In the genomic region with DNA sequence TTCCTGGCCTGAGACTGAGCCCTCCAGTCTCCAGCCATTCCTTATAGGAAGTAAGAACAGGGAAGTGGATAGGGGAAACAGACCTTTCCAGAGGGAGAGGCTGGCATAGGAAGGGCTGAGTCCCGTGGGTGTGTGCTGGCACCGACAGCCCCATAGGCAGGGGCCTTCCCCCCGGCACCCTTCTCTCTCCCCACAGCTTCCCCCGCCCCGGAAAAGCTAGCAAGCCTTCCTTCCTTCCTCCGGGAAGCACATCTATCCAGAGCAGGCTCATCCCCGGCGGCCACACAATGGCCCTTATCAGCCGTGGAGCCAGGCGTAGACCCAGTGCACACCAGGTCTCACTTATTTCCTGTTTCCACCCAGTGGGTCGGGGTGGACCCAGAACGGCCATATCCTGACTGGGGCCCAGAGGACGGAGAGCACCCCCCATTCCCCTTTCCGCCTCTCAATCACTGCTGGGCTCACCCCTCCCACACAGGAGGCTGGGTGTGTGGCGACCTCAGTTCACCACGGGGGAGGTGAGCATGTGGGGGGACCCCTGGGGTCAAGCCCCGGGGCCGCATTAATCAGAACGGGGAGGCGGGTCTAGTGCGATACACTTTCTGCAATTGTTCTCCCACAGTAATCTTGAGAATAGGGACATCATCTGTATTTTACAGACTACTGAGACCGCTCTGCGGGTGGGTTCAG, we compare ENCODE assay signal across 10 cellular contexts. TPM values are rescaled to one million over a fixed set of nuclear protein-coding genes. Genes with fewer than 3 reads are reported as not detected.
DNase-seq lines count a peak whose midpoint lies in the region; TF ChIP-seq lines count a peak whose summit lies in the region.
"Had no signal": no experiment of that assay in that cellular context is flagged by ENCODE, and none has a peak within 500 bp of the region (broad histone marks: within the 10 kb centered on the region; RNA-seq: fewer than 3 reads in every experiment).

No MANE protein-coding gene starts in this region.

- peaks cover 7% of the 10 kb centered on the region for H3K4me1 Mint-ChIP-seq in progenitor cell of endocrine pancreas (ENCODE audit: low read depth)

- H3K36me3 ChIP-seq in right atrium auricular region: peaks cover 8% of the 10 kb centered on the region
- no peaks in the 10 kb centered on the region for H3K36me3 ChIP-seq in OCI-LY7 (ENCODE audit: insufficient read depth, low read length)

- H3K9me3 ChIP-seq in right atrium auricular region (no peaks in the 10 kb centered on the region), OCI-LY7 (ENCODE audit: low read length) (no peaks in the 10 kb centered on the region)

- peaks cover 10% of the 10 kb centered on the region for H3K27me3 Mint-ChIP-seq in progenitor cell of endocrine pancreas

- H3K9me2 ChIP-seq in OCI-LY7 (ENCODE audit: insufficient read depth, low read length): no peaks in the 10 kb centered on the region

- POLR2A ChIA-PET in OCI-LY7 (lab: Charles Lee): no interaction called here

- in situ Hi-C loops in ACHN (cut with HindIII; ENCODE audit: low pct_ligation_motif_present, low pct_unique_long_range_greater_than_20kb, low sequenced_read_pairs): no loop called here

- no peaks in the 10 kb centered on the region; the same call in 1 of the 2 replicates for H3K79me2 ChIP-seq in OCI-LY7 (ENCODE audit: insufficient read depth, low read depth, low read length)

- H3K4me1 ChIP-seq in right atrium auricular region (peaks cover 0 to 92% of the 10 kb centered on the region in 2 donors), OCI-LY7 (ENCODE audit: insufficient read depth, low read length, poor library complexity, severe bottlenecking) (peaks cover 24% of the 10 kb centered on the region)

- CTCF ChIA-PET in OCI-LY7 (lab: Charles Lee; ENCODE audit: unreplicated experiment): no interaction called here

- intact Hi-C loops in OCI-LY7 (cut with micrococcal nuclease; ENCODE audit: unreplicated experiment): no loop called here

- H3K27ac ChIP-seq in right atrium auricular region (peak overlapping the region; percentile 98 to 99), OCI-LY7 (ENCODE audit: low read depth, low read length, poor library complexity, severe bottlenecking) (no peak overlapping the region)

- H4K20me1 ChIP-seq in OCI-LY7 (ENCODE audit: insufficient read depth, low read length): no peaks in the 10 kb centered on the region

- H3K4me3 ChIP-seq in right atrium auricular region (peak overlapping the region in 1 of 2 donors; percentile 77), OCI-LY7 (ENCODE audit: low read depth, low read length, poor library complexity, severe bottlenecking) (no peak overlapping the region)

- no peak overlapping the region for H3K27ac Mint-ChIP-seq in progenitor cell of endocrine pancreas

- H3K27me3 ChIP-seq in right atrium auricular region: no peaks in the 10 kb centered on the region

- peak overlapping the region; percentile 48 for H3K4me3 Mint-ChIP-seq in progenitor cell of endocrine pancreas (ENCODE audit: low read depth)

- H2AFZ ChIP-seq in OCI-LY7 (ENCODE audit: low read length): no peak overlapping the region

- DNase-seq in CD1c-positive myeloid dendritic cell (ENCODE audit: extremely low spot score) (peak; percentile 83), UCSD-AML1 (lab: John Stamatoyannopoulos, UW; ENCODE audit: unreplicated experiment) (peak; percentile 61), right atrium auricular region (ENCODE audit: low spot score) (peak; percentile 75), progenitor cell of endocrine pancreas (ENCODE audit: low spot score, unreplicated experiment) (no peak), OCI-LY7 (ENCODE audit: low spot score) (no peak), ACHN (no peak), DMS79 (lab: John Stamatoyannopoulos, UW) (no peak), iPS-NIHi11 (ENCODE audit: low spot score) (no peak)
- DNase-seq: foreskin fibroblast, NCI-H1105 treated with DMSO at 0.1 percent for 48 hours had no signal

- H3K36me3 Mint-ChIP-seq in progenitor cell of endocrine pancreas (ENCODE audit: insufficient read depth): no peaks in the 10 kb centered on the region

- no peak overlapping the region for H3K4me2 ChIP-seq in OCI-LY7 (ENCODE audit: low read length)

- no peaks in the 10 kb centered on the region for H3K9me3 Mint-ChIP-seq in progenitor cell of endocrine pancreas (ENCODE audit: low read depth)

- TF ChIP-seq CTCF in right atrium auricular region (IDR thresholded peaks at IDR 0.05) (no peak), progenitor cell of endocrine pancreas (IDR thresholded peaks at IDR 0.05; ENCODE audit: unreplicated experiment) (no peak), OCI-LY7 (conservative IDR thresholded peaks at IDR 0.05; ENCODE audit: low read length) (no peak)

- no TSS peak for BruUV-seq in OCI-LY7 (replicated peaks; lab: Mats Ljungman, UMichigan)

RNA-seq across cellular contexts. Expression of a gene that starts 0.9 kb away (rescaled TPM):
- total RNA-seq in right atrium auricular region: 100 to 1,000 TPM in 1 of 2 donors, 10 to 100 TPM in 1; 83.6 to 161 TPM
- 64.4 and 84.0 TPM in 2 replicates for total RNA-seq in progenitor cell of endocrine pancreas
- total RNA-seq in OCI-LY7 (2014; rRNA removed; shearing (Covaris generic)): 16.1 and 17.2 TPM in 2 replicates
- 70.5 and 74.4 TPM in 2 replicates for total RNA-seq in OCI-LY7 (2022)

RNA-seq across cellular contexts. Expression of a gene that starts 23.0 kb away (rescaled TPM):
- total RNA-seq in right atrium auricular region (10 to 100 TPM; 64.9 to 78.1 TPM), progenitor cell of endocrine pancreas (27.1 and 29.8 TPM in 2 replicates), OCI-LY7 (2022) (40.7 and 47.0 TPM in 2 replicates)
- total RNA-seq in OCI-LY7 (2014; rRNA removed; shearing (Covaris generic)): 23.4 and 28.8 TPM in 2 replicates

RNA-seq across cellular contexts. Expression of a gene that starts 37.4 kb away (rescaled TPM):
- total RNA-seq in right atrium auricular region: 10 to 100 TPM; 36.0 to 49.8 TPM
- total RNA-seq in progenitor cell of endocrine pancreas: 41.6 and 44.8 TPM in 2 replicates
- total RNA-seq in OCI-LY7 (2014; rRNA removed; shearing (Covaris generic)): 30.5 and 32.0 TPM in 2 replicates
- 30.4 TPM in 2 replicates for total RNA-seq in OCI-LY7 (2022)

Comparison
In these comparisons a context has a peak if more than half of its experiments do, and no peak if none do; other contexts are left out.
1. DNase-seq: peak in CD1c-positive myeloid dendritic cell (single experiment), UCSD-AML1 (single experiment) and right atrium auricular region (single experiment); none in progenitor cell of endocrine pancreas (single experiment), OCI-LY7 (single experiment), ACHN (single experiment), DMS79 (single experiment) and iPS-NIHi11 (single experiment).